In genomic region chr11:62340269-62340901, GRCh38 we compare ENCODE assay signal across 1 cellular context.
TF ChIP-seq lines count a peak whose summit lies in the region.

No MANE protein-coding gene starts in this region.

TF ChIP-seq in HepG2, 621 proteins besides CTCF, POLR2A, EP300 and RAD21 (continued from another document and continues in another):
- no peak for TF ChIP-seq ZNF776 (CRISPR knock-in tag; IDR thresholded peaks at IDR 0.05)
- TF ChIP-seq ZFP41 (CRISPR knock-in tag; IDR thresholded peaks at IDR 0.05; ENCODE audit: borderline replicate concordance) = no peak
- peak; percentile 58; the same call in 1 of the 2 replicates for TF ChIP-seq CREM (IDR thresholded peaks at IDR 0.05)
- TF ChIP-seq CREM (CRISPR knock-in tag; IDR thresholded peaks at IDR 0.05) = no peak
- TF ChIP-seq FOSL1 (CRISPR knock-in tag; IDR thresholded peaks at IDR 0.05; ENCODE audit: borderline replicate concordance) = no peak
- no peak for TF ChIP-seq ZNF563 (CRISPR knock-in tag; IDR thresholded peaks at IDR 0.05)
- TF ChIP-seq ZSCAN31 (CRISPR knock-in tag; IDR thresholded peaks at IDR 0.05; ENCODE audit: low read depth) = no peak
- TF ChIP-seq PREB (CRISPR knock-in tag; IDR thresholded peaks at IDR 0.05) = no peak
- 0 out of 2 replicates have a peak, but pooled peaks have one; percentile 40 for TF ChIP-seq MEF2D (CRISPR knock-in tag; IDR thresholded peaks at IDR 0.05)
- TF ChIP-seq, protein P1, sequence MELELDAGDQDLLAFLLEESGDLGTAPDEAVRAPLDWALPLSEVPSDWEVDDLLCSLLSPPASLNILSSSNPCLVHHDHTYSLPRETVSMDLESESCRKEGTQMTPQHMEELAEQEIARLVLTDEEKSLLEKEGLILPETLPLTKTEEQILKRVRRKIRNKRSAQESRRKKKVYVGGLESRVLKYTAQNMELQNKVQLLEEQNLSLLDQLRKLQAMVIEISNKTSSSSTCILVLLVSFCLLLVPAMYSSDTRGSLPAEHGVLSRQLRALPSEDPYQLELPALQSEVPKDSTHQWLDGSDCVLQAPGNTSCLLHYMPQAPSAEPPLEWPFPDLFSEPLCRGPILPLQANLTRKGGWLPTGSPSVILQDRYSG (CRISPR knock-in tag; IDR thresholded peaks at IDR 0.05) = no peak
- TF ChIP-seq ESRRA (CRISPR knock-in tag; IDR thresholded peaks at IDR 0.05; ENCODE audit: low read depth) = peak; percentile 80
- TF ChIP-seq GATAD2A (CRISPR knock-in tag; IDR thresholded peaks at IDR 0.05) = peak; percentile 53
- no peak for TF ChIP-seq CCDC6 (CRISPR knock-in tag; IDR thresholded peaks at IDR 0.05)
- TF ChIP-seq PAXIP1 (CRISPR knock-in tag; conservative IDR thresholded peaks at IDR 0.05) = peak; percentile 87
- TF ChIP-seq ZNF354B (CRISPR knock-in tag; IDR thresholded peaks at IDR 0.05) = no peak
- no peak for TF ChIP-seq FOSL2 (CRISPR knock-in tag; IDR thresholded peaks at IDR 0.05)
- TF ChIP-seq ZNF207 (IDR thresholded peaks at IDR 0.05; ENCODE audit: borderline replicate concordance) = no peak
- TF ChIP-seq, protein P2, sequence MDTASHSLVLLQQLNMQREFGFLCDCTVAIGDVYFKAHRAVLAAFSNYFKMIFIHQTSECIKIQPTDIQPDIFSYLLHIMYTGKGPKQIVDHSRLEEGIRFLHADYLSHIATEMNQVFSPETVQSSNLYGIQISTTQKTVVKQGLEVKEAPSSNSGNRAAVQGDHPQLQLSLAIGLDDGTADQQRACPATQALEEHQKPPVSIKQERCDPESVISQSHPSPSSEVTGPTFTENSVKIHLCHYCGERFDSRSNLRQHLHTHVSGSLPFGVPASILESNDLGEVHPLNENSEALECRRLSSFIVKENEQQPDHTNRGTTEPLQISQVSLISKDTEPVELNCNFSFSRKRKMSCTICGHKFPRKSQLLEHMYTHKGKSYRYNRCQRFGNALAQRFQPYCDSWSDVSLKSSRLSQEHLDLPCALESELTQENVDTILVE (CRISPR knock-in tag; IDR thresholded peaks at IDR 0.05) = 0 out of 2 replicates have a peak, but pooled peaks have one; percentile 45
- TF ChIP-seq ZNF138 (CRISPR knock-in tag; IDR thresholded peaks at IDR 0.05; ENCODE audit: low read depth) = no peak
- peak; percentile 83 for TF ChIP-seq PHF21A (CRISPR knock-in tag; IDR thresholded peaks at IDR 0.05)
- TF ChIP-seq ZNF720 (CRISPR knock-in tag; IDR thresholded peaks at IDR 0.05) = no peak
- no peak for TF ChIP-seq ZNF562 (CRISPR knock-in tag; IDR thresholded peaks at IDR 0.05; ENCODE audit: borderline replicate concordance)
- no peak for TF ChIP-seq ZNF224 (CRISPR knock-in tag; IDR thresholded peaks at IDR 0.05)
- TF ChIP-seq ZNF180 (CRISPR knock-in tag; IDR thresholded peaks at IDR 0.05; ENCODE audit: borderline replicate concordance, low read depth) = no peak
- peak; percentile 61 for TF ChIP-seq SAP130 (CRISPR knock-in tag; IDR thresholded peaks at IDR 0.05; ENCODE audit: low read depth)
- no peak for TF ChIP-seq SMYD3 (CRISPR knock-in tag; IDR thresholded peaks at IDR 0.05)
- no peak for TF ChIP-seq MYPOP (CRISPR knock-in tag; IDR thresholded peaks at IDR 0.05)
- TF ChIP-seq HDAC1 (CRISPR knock-in tag; IDR thresholded peaks at IDR 0.05) = no peak
- no peak for TF ChIP-seq RBAK (CRISPR knock-in tag; IDR thresholded peaks at IDR 0.05)
- no peak for TF ChIP-seq MIER2 (CRISPR knock-in tag; IDR thresholded peaks at IDR 0.05)
- TF ChIP-seq ZNF766 (CRISPR knock-in tag; IDR thresholded peaks at IDR 0.05; ENCODE audit: borderline replicate concordance) = no peak
- no peak for TF ChIP-seq PCBP1 (IDR thresholded peaks at IDR 0.05; ENCODE audit: borderline replicate concordance, low read depth, low read length)
- TF ChIP-seq PAF1 (CRISPR knock-in tag; IDR thresholded peaks at IDR 0.05) = no peak
- TF ChIP-seq, protein P3, sequence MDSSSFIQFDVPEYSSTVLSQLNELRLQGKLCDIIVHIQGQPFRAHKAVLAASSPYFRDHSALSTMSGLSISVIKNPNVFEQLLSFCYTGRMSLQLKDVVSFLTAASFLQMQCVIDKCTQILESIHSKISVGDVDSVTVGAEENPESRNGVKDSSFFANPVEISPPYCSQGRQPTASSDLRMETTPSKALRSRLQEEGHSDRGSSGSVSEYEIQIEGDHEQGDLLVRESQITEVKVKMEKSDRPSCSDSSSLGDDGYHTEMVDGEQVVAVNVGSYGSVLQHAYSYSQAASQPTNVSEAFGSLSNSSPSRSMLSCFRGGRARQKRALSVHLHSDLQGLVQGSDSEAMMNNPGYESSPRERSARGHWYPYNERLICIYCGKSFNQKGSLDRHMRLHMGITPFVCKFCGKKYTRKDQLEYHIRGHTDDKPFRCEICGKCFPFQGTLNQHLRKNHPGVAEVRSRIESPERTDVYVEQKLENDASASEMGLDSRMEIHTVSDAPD (CRISPR knock-in tag; IDR thresholded peaks at IDR 0.05) = no peak
- TF ChIP-seq ZFP1 (CRISPR knock-in tag; IDR thresholded peaks at IDR 0.05) = no peak
- 0 out of 2 replicates have a peak, but pooled peaks have one; percentile 12 for TF ChIP-seq KMT2B (CRISPR knock-in tag; IDR thresholded peaks at IDR 0.05)
- no peak for TF ChIP-seq MAFK (conservative IDR thresholded peaks at IDR 0.05 in 1 of 2, IDR thresholded peaks at IDR 0.05 in 1 of 2; ENCODE audit: low read length in 2 of 2)
- TF ChIP-seq THAP7 (CRISPR knock-in tag; IDR thresholded peaks at IDR 0.05) = no peak
- peak; percentile 74; the same call in 1 of the 2 replicates for TF ChIP-seq MED1 (CRISPR knock-in tag; IDR thresholded peaks at IDR 0.05)
- peak; percentile 43; the same call in 1 of the 2 replicates for TF ChIP-seq ZMYM4 (CRISPR knock-in tag; IDR thresholded peaks at IDR 0.05)
- no peak for TF ChIP-seq ZKSCAN1 (IDR thresholded peaks at IDR 0.05; ENCODE audit: low read length)
- TF ChIP-seq GABPA (IDR thresholded peaks at IDR 0.05; ENCODE audit: low read depth, low read length) = no peak
- no peak for TF ChIP-seq GABPA (CRISPR knock-in tag; IDR thresholded peaks at IDR 0.05; ENCODE audit: low read depth)
- peak; percentile 91 for TF ChIP-seq HNF4A (CRISPR knock-in tag; IDR thresholded peaks at IDR 0.05)
- no peak for TF ChIP-seq ZNF24 (IDR thresholded peaks at IDR 0.05)
- no peak for TF ChIP-seq MIER3 (CRISPR knock-in tag; IDR thresholded peaks at IDR 0.05; ENCODE audit: borderline replicate concordance)
- no peak for TF ChIP-seq KAT2B (IDR thresholded peaks at IDR 0.05; ENCODE audit: borderline replicate concordance, low read depth, low read length)
- no peak for TF ChIP-seq MAFF (IDR thresholded peaks at IDR 0.05; ENCODE audit: low read depth, low read length)
- TF ChIP-seq CHD4 (IDR thresholded peaks at IDR 0.05; ENCODE audit: borderline replicate concordance, low read length) = peak; percentile 91
- TF ChIP-seq ZFY (CRISPR knock-in tag; IDR thresholded peaks at IDR 0.05) = no peak
- no peak for TF ChIP-seq SRY (CRISPR knock-in tag; IDR thresholded peaks at IDR 0.05)
- TF ChIP-seq SNAI1 (CRISPR knock-in tag; IDR thresholded peaks at IDR 0.05; ENCODE audit: borderline replicate concordance) = no peak
- TF ChIP-seq, protein P4, sequence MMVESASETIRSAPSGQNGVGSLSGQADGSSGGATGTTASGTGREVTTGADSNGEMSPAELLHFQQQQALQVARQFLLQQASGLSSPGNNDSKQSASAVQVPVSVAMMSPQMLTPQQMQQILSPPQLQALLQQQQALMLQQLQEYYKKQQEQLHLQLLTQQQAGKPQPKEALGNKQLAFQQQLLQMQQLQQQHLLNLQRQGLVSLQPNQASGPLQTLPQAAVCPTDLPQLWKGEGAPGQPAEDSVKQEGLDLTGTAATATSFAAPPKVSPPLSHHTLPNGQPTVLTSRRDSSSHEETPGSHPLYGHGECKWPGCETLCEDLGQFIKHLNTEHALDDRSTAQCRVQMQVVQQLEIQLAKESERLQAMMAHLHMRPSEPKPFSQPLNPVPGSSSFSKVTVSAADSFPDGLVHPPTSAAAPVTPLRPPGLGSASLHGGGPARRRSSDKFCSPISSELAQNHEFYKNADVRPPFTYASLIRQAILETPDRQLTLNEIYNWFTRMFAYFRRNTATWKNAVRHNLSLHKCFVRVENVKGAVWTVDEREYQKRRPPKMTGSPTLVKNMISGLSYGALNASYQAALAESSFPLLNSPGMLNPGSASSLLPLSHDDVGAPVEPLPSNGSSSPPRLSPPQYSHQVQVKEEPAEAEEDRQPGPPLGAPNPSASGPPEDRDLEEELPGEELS (CRISPR knock-in tag; IDR thresholded peaks at IDR 0.05) = peak; percentile 79
- TF ChIP-seq, protein P5, sequence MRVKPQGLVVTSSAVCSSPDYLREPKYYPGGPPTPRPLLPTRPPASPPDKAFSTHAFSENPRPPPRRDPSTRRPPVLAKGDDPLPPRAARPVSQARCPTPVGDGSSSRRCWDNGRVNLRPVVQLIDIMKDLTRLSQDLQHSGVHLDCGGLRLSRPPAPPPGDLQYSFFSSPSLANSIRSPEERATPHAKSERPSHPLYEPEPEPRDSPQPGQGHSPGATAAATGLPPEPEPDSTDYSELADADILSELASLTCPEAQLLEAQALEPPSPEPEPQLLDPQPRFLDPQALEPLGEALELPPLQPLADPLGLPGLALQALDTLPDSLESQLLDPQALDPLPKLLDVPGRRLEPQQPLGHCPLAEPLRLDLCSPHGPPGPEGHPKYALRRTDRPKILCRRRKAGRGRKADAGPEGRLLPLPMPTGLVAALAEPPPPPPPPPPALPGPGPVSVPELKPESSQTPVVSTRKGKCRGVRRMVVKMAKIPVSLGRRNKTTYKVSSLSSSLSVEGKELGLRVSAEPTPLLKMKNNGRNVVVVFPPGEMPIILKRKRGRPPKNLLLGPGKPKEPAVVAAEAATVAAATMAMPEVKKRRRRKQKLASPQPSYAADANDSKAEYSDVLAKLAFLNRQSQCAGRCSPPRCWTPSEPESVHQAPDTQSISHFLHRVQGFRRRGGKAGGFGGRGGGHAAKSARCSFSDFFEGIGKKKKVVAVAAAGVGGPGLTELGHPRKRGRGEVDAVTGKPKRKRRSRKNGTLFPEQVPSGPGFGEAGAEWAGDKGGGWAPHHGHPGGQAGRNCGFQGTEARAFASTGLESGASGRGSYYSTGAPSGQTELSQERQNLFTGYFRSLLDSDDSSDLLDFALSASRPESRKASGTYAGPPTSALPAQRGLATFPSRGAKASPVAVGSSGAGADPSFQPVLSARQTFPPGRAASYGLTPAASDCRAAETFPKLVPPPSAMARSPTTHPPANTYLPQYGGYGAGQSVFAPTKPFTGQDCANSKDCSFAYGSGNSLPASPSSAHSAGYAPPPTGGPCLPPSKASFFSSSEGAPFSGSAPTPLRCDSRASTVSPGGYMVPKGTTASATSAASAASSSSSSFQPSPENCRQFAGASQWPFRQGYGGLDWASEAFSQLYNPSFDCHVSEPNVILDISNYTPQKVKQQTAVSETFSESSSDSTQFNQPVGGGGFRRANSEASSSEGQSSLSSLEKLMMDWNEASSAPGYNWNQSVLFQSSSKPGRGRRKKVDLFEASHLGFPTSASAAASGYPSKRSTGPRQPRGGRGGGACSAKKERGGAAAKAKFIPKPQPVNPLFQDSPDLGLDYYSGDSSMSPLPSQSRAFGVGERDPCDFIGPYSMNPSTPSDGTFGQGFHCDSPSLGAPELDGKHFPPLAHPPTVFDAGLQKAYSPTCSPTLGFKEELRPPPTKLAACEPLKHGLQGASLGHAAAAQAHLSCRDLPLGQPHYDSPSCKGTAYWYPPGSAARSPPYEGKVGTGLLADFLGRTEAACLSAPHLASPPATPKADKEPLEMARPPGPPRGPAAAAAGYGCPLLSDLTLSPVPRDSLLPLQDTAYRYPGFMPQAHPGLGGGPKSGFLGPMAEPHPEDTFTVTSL (CRISPR knock-in tag; IDR thresholded peaks at IDR 0.05; ENCODE audit: borderline replicate concordance) = peak; percentile 43; the same call in 1 of the 2 replicates
